ENCODE assay signal across 8 cellular contexts in genomic region chr15:40953713-40954074, GRCh38. TPM values are rescaled to one million over a fixed set of nuclear protein-coding genes. Genes with fewer than 3 reads are reported as not detected.
A peak's percentile ranks its signal among the peaks of the same experiment; 100 is the strongest.
DNase-seq lines count a peak whose midpoint lies in the region; ATAC-seq and TF ChIP-seq lines count a peak whose summit lies in the region.

No MANE protein-coding gene starts in this region.

- H3K9me3 ChIP-seq in Caco-2: no peaks in the 10 kb centered on the region
- H3K9me3 ChIP-seq in KOPT-K1 (ENCODE audit: insufficient read depth, low read length, poor library complexity, severe bottlenecking): no peaks in the 10 kb centered on the region
- H3K9me3 ChIP-seq in neuronal stem cell (replicated peaks in 1 of 2; ENCODE audit: control insufficient read depth in 2 of 2, insufficient read depth in 1 of 2, low read depth in 1 of 2, low read length in 2 of 2): peaks cover 0 to 2% of the 10 kb centered on the region in 2 donors

- POLR2A ChIA-PET in Caco-2 (lab: Charles Lee): interaction anchor here (0.6 to 2.2 kb wide), 8 partner anchors 12 to 191 kb away, joined by 3 to 33 read pairs (median 6); partner anchors contain the start of gene INO80

- peaks cover 65% of the 10 kb centered on the region for H3K36me3 Mint-ChIP-seq in Caco-2 (ENCODE audit: insufficient read depth, unreplicated experiment)
- peaks cover 7% of the 10 kb centered on the region for H3K36me3 Mint-ChIP-seq in effector memory CD8-positive, alpha-beta T cell (ENCODE audit: insufficient read depth)

- H3K23ac ChIP-seq in neuronal stem cell (ENCODE audit: low read depth, low read length, poor library complexity): peak overlapping the region; percentile 94

- DNase-seq in Caco-2: no peak
- no peak for DNase-seq in effector memory CD8-positive, alpha-beta T cell
- no peak for DNase-seq in neuronal stem cell (ENCODE audit: low spot score)
- no peak for DNase-seq in A172 (ENCODE audit: low spot score)
- DNase-seq in cerebellar nuclear complex (lab: John Stamatoyannopoulos, UW): no peak
- DNase-seq in NCI-H1417 (lab: John Stamatoyannopoulos, UW): no peak
- no peak for DNase-seq in NCI-H446 (lab: John Stamatoyannopoulos, UW)

- CTCF ChIA-PET in Caco-2 (lab: Charles Lee): interaction anchor here (0.8 to 2.5 kb wide), 9 partner anchors 9 to 277 kb away, joined by 3 to 26 read pairs (median 4); partner anchors contain the start of genes CHP1, DLL4, SPINT1 and VPS18

- H3K79me1 ChIP-seq in neuronal stem cell (ENCODE audit: low read depth, low read length): peaks cover 4% of the 10 kb centered on the region

- peak overlapping the region; percentile 77 for H2BK12ac ChIP-seq in neuronal stem cell (ENCODE audit: low read length)

- no peak overlapping the region for H4K91ac ChIP-seq in neuronal stem cell (ENCODE audit: low read depth, low read length, poor library complexity)

- no peak for TF ChIP-seq CTCF in Caco-2 (IDR thresholded peaks at IDR 0.05; ENCODE audit: insufficient read depth in 1 of 2, low read depth in 1 of 2, low read length in 1 of 2, severe bottlenecking in 1 of 2, unreplicated experiment in 1 of 2)

- H3K27me3 Mint-ChIP-seq in Caco-2 (ENCODE audit: insufficient read depth, unreplicated experiment): no peaks in the 10 kb centered on the region
- H3K27me3 Mint-ChIP-seq in effector memory CD8-positive, alpha-beta T cell: peaks cover 8 to 27% of the 10 kb centered on the region in 2 donors

- H3K4me3 ChIP-seq in Caco-2 (ENCODE audit: low read depth, low read length) (peak overlapping the region; percentile 94), neuronal stem cell (ENCODE audit: low read length in 2 of 2) (peak overlapping the region; percentile 56 to 89)

- TSS peak; percentile 60 for BruUV-seq in Caco-2 (replicated peaks; lab: Mats Ljungman, UMichigan)

- no peaks in the 10 kb centered on the region for H3K27me3 ChIP-seq in Caco-2 (replicated peaks; ENCODE audit: control insufficient read depth, insufficient read depth, low read length)
- H3K27me3 ChIP-seq in neuronal stem cell (ENCODE audit: control insufficient read depth in 3 of 3, insufficient read depth in 3 of 3, low read depth in 1 of 3, low read length in 3 of 3): peaks cover 0 to 29% (median 0%) of the 10 kb centered on the region in 3 experiments

- no peak overlapping the region for H2BK5ac ChIP-seq in neuronal stem cell (ENCODE audit: low read length)

- H3K27ac ChIP-seq in KOPT-K1 (ENCODE audit: low read depth, low read length, poor library complexity, severe bottlenecking): peak overlapping the region; percentile 68
- no peak overlapping the region for H3K27ac ChIP-seq in neuronal stem cell (replicated peaks; ENCODE audit: low read length)

- H2BK15ac ChIP-seq in neuronal stem cell (ENCODE audit: low read length): peak overlapping the region; percentile 71

- H3K9me3 Mint-ChIP-seq in Caco-2 (ENCODE audit: unreplicated experiment): no peaks in the 10 kb centered on the region
- H3K9me3 Mint-ChIP-seq in effector memory CD8-positive, alpha-beta T cell: no peaks in the 10 kb centered on the region

- no peak overlapping the region for H2BK120ac ChIP-seq in neuronal stem cell (ENCODE audit: low read depth, low read length)

- no peaks in the 10 kb centered on the region for H3K36me3 ChIP-seq in Caco-2 (ENCODE audit: control insufficient read depth, insufficient read depth, low read length)
- H3K36me3 ChIP-seq in KOPT-K1 (ENCODE audit: insufficient read depth, low read length): no peaks in the 10 kb centered on the region
- H3K36me3 ChIP-seq in neuronal stem cell (replicated peaks in 1 of 2; ENCODE audit: control insufficient read depth in 2 of 2, insufficient read depth in 2 of 2, low read length in 2 of 2): peaks cover 0 to 8% of the 10 kb centered on the region in 2 donors

- H4K8ac ChIP-seq in neuronal stem cell (ENCODE audit: low read depth, low read length): no peak overlapping the region

- peak overlapping the region; percentile 91 for H3K14ac ChIP-seq in neuronal stem cell (ENCODE audit: low read length)

- ATAC-seq in effector memory CD8-positive, alpha-beta T cell (replicated peaks): no peak

- H2AFZ ChIP-seq in neuronal stem cell (ENCODE audit: low read length): peak overlapping the region; percentile 93

- H3K4me1 ChIP-seq in Caco-2 (no peaks in the 10 kb centered on the region), neuronal stem cell (ENCODE audit: control insufficient read depth in 2 of 2, insufficient read depth in 1 of 2, low read depth in 1 of 2, low read length in 2 of 2) (peaks cover 0 to 2% of the 10 kb centered on the region in 2 donors)

- H3K4ac ChIP-seq in neuronal stem cell (ENCODE audit: low read length): no peak overlapping the region

- H3K4me2 ChIP-seq in neuronal stem cell (ENCODE audit: insufficient read depth, low read length, poor library complexity, severe bottlenecking): peak overlapping the region; percentile 94

- WGBS in neuronal stem cell (ENCODE audit: extremely low coverage in 2 of 2, insufficient read length in 2 of 2, insufficient replicate concordance in 1 of 2), 2 donors: no CpG with 5 or more reads among the region's 17 CpGs

- peak overlapping the region; percentile 89 for H3K4me3 Mint-ChIP-seq in Caco-2 (ENCODE audit: unreplicated experiment)
- H3K4me3 Mint-ChIP-seq in effector memory CD8-positive, alpha-beta T cell: peak overlapping the region; percentile 90

- intact Hi-C loops in Caco-2 (cut with micrococcal nuclease; ENCODE audit: unreplicated experiment): loop anchor here (1.0 to 5.0 kb wide), 4 partner anchors 12 to 49 kb away; partner anchors contain the start of gene DLL4

- peak overlapping the region; percentile 95 for H3K18ac ChIP-seq in neuronal stem cell (ENCODE audit: low read length)

- peaks cover 21% of the 10 kb centered on the region for H3K4me1 Mint-ChIP-seq in Caco-2 (ENCODE audit: low read depth, unreplicated experiment)
- H3K4me1 Mint-ChIP-seq in effector memory CD8-positive, alpha-beta T cell (ENCODE audit: low read depth in 2 of 2): peaks cover 10 to 11% of the 10 kb centered on the region in 2 donors

- H3K9ac ChIP-seq in neuronal stem cell (ENCODE audit: low read depth, low read length, poor library complexity): peak overlapping the region; percentile 96

- peak overlapping the region; percentile 99 for H3K27ac Mint-ChIP-seq in Caco-2 (ENCODE audit: unreplicated experiment)
- peak overlapping the region in 1 of 2 donors; percentile 89 for H3K27ac Mint-ChIP-seq in effector memory CD8-positive, alpha-beta T cell

- H2AK5ac ChIP-seq in neuronal stem cell (ENCODE audit: low read depth, low read length): peak overlapping the region; percentile 70

RNA-seq across cellular contexts. Expression of gene CHAC1, which starts 0.4 kb away (rescaled TPM):
- 54.0 and 55.8 TPM in 2 replicates for total RNA-seq in Caco-2 (2022)
- polyA plus RNA-seq in neuronal stem cell (2013, experiment 1 of 2): 3.9 TPM
- 3.7 TPM for polyA plus RNA-seq in neuronal stem cell (2013, experiment 2 of 2)
- total RNA-seq in A172 (2014; rRNA removed; shearing (Covaris generic)): 4.7 and 5.8 TPM in 2 replicates

RNA-seq across cellular contexts. Expression of gene DLL4, which starts 24.6 kb away (rescaled TPM):
- total RNA-seq in Caco-2 (2022): 3.4 TPM in 2 replicates
- 0.20 TPM for polyA plus RNA-seq in neuronal stem cell (2013, experiment 1 of 2)
- polyA plus RNA-seq in neuronal stem cell (2013, experiment 2 of 2): 0.21 TPM
- total RNA-seq in A172 (2014; rRNA removed; shearing (Covaris generic)): not detected in 2 replicates

RNA-seq across cellular contexts. Expression of gene VPS18, which starts 59.4 kb away (rescaled TPM):
- 27.3 and 29.3 TPM in 2 replicates for total RNA-seq in Caco-2 (2022)
- 6.1 TPM for polyA plus RNA-seq in neuronal stem cell (2013, experiment 1 of 2)
- polyA plus RNA-seq in neuronal stem cell (2013, experiment 2 of 2): 6.0 TPM
- total RNA-seq in A172 (2014; rRNA removed; shearing (Covaris generic)): 39.7 and 41.7 TPM in 2 replicates
